24 cellular contexts compared by ENCODE assay signal in the genomic region with DNA sequence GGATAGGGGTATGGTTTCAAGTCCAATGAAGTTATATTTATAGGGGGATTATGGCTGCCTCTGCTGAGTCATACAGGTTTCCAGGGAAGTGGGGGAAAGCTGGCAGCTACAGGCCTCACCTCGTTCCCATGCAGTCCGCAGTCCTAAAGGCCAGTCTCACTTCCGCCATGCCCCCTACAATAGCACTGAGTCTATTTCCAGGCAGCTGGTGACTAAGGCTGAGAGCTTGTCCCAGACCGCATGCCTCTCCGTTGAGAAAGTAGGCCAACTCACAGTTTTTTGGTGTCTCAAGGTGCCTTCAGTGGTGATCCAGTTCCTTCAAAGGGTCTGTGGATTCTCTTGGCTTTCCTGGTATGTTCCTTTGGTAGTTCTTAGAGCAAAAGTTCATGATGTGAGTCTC.
"Had no signal": no experiment of that assay in that cellular context is flagged by ENCODE, and none has a peak within 500 bp of the region (broad histone marks: within the 10 kb centered on the region; RNA-seq: fewer than 3 reads in every experiment).

No MANE protein-coding gene starts in this region.

- H3K4me1 Mint-ChIP-seq: IgD-negative memory B cell had no signal

- ATAC-seq: K562, Panc1, PC-3, Right ventricle myocardium inferior, SK-N-SH treated with all-trans-retinoic acid at 6 μM for 48 hours had no signal

- H3K36me3 ChIP-seq: SJCRH30 had no signal

- H3K36me3 Mint-ChIP-seq: IgD-negative memory B cell had no signal

- H3K4me2 ChIP-seq: KMS-11 had no signal

- H3K27ac ChIP-seq: KMS-11, SJCRH30 had no signal

- H3K9me3 ChIP-seq: SJCRH30 had no signal

- DNase-seq: Kasumi-1, MV-4-11, NCI-H1048, NCI-H1105, NCI-H1417 treated with DMSO at 0.1 percent for 48 hours, NCI-H146, NCI-H1694 treated with DMSO at 0.1 percent for 48 hours, NCI-H1930, NCI-H2081, NCI-H2107, NCI-H2227 treated with DMSO at 0.1 percent for 48 hours, NCI-H524, NCI-H526 treated with DMSO at 0.1 percent for 48 hours, NCI-H748 treated with DMSO at 0.1 percent for 48 hours, PC-3, SHP77 treated with DMSO at 0.1 percent for 48 hours, SJCRH30, T-helper 1 cell had no signal

- H3K4me1 ChIP-seq: SJCRH30 had no signal

- H3K27me3 Mint-ChIP-seq: IgD-negative memory B cell had no signal

- H3K4me3 Mint-ChIP-seq: IgD-negative memory B cell had no signal

- H3K4me3 ChIP-seq: K562, SJCRH30 had no signal

- H3K27me3 ChIP-seq: SJCRH30 had no signal

- H3K9ac ChIP-seq: KMS-11 had no signal
